Comparison of ENCODE assay signal across 32 cellular contexts in genomic region chr2:171995586-171995985, GRCh38. TPM values are rescaled to one million over a fixed set of nuclear protein-coding genes. Genes with fewer than 3 reads are reported as not detected.
"Had no signal": no experiment of that assay in that cellular context is flagged by ENCODE, and none has a peak within 500 bp of the region (broad histone marks: within the 10 kb centered on the region; RNA-seq: fewer than 3 reads in every experiment).

No MANE protein-coding gene starts in this region.

- H3K4me3 ChIP-seq: ascending aorta, cardiac muscle cell, colonic mucosa, gastrocnemius medialis, left ventricle myocardium inferior, lung, ovary, prostate gland, skin epidermis, thoracic aorta, uterus had no signal

- ATAC-seq: activated CD4-positive, alpha-beta T cell treated with anti-CD3 and anti-CD28 coated beads for 36 hours; gastrocnemius medialis; natural killer cell; sciatic nerve; stimulated activated naive CD8-positive, alpha-beta T cell treated with anti-CD3 and anti-CD28 coated beads, Interleukin-15, Interleukin-2, amounts not matched to agents 100 U/mL and 50 U/mL, for 24 hours had no signal

- H3K9me3 ChIP-seq: ascending aorta, colonic mucosa, gastrocnemius medialis, left ventricle myocardium inferior, ovary, prostate gland, thoracic aorta, uterus had no signal

- H3K27me3 ChIP-seq: ascending aorta, colonic mucosa, gastrocnemius medialis, ovary, uterus had no signal

- H3K36me3 ChIP-seq: ascending aorta, cardiac muscle cell, colonic mucosa, gastrocnemius medialis, left ventricle myocardium inferior, ovary, prostate gland, thoracic aorta, uterus had no signal

- H3K27ac ChIP-seq: ascending aorta, cardiac muscle cell, colonic mucosa, gastrocnemius medialis, left ventricle myocardium inferior, prostate gland, skin epidermis, thoracic aorta, uterus had no signal

- DNase-seq: activated CD4-positive, alpha-beta T cell treated with anti-CD3 and anti-CD28 coated beads for 36 hours; activated CD4-positive, alpha-beta T cell treated with anti-CD3 and anti-CD28 coated beads, Interleukin-2, amount 50 U/mL, for 48 hours; activated CD4-positive, CD25-positive, alpha-beta regulatory T cell; activated CD8-positive, alpha-beta memory T cell treated with anti-CD3 and anti-CD28 coated beads, Interleukin-2, amount 50 U/mL, for 4 hours; activated effector memory CD4-positive, alpha-beta T cell treated with anti-CD3 and anti-CD28 coated beads, Interleukin-2, amount 50 U/mL, for 16 hours; activated naive CD4-positive, alpha-beta T cell treated with anti-CD3 and anti-CD28 coated beads for 36 hours; activated naive CD8-positive, alpha-beta T cell treated with anti-CD3 and anti-CD28 coated beads for 36 hours; activated T-cell treated with anti-CD3 and anti-CD28 coated beads, Interleukin-2, amount 50 U/mL, for 1 hour; cerebellar nuclear complex; colonic mucosa; effector memory CD4-positive, alpha-beta T cell; erythroblast; gastrocnemius medialis; glutamatergic neuron; islet precursor cell; left ventricle myocardium inferior; mesendoderm; natural killer cell; ovary; retina; stimulated activated CD4-positive, alpha-beta T cell treated with anti-CD3 and anti-CD28 coated beads, Interleukin-12 subunit alpha, Interleukin-12 subunit beta, amount 100 ng/mL, for 4 hours; stimulated activated CD4-positive, alpha-beta T cell treated with anti-CD3 and anti-CD28 coated beads, Interleukin-4, amount 100 ng/mL, for 1 hour; stimulated activated naive CD8-positive, alpha-beta T cell treated with anti-CD3 and anti-CD28 coated beads, Interleukin-15, Interleukin-2, amounts not matched to agents 100 U/mL and 50 U/mL, for 24 hours; T-helper 1 cell; uterus had no signal

- H3K4me1 ChIP-seq: ascending aorta, prostate gland, uterus had no signal

RNA-seq across cellular contexts. Expression of gene METAP1D, which starts 4.2 kb away (rescaled TPM):
- total RNA-seq: ascending aorta had no signal
